Comparison of ENCODE assay signal across 1 cellular context in the genomic region with DNA sequence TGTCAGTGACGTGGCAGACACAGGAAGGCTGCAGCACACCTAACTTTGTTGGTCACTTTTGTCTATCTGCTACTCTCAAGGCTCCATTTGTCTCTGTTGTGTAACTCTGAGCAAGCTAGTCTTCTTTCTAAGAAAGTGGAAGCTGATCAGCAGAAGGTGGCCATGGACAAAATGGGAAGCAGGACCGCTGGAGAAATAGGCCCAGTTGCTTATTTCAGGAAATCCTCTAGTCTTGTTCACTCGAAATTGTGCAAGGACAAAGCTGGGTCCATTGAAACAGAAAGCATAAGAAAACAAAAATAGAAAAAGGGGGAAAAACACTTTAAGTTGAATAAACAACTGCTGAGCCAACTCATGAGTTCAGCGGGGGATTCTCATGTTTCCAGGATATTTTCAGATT.
TF ChIP-seq lines count a peak whose summit lies in the region.

No MANE protein-coding gene starts in this region.

TF ChIP-seq in IMR-90, 13 proteins besides CTCF, POLR2A, EP300 and RAD21 (continued from another document):
- TF ChIP-seq, protein P1, sequence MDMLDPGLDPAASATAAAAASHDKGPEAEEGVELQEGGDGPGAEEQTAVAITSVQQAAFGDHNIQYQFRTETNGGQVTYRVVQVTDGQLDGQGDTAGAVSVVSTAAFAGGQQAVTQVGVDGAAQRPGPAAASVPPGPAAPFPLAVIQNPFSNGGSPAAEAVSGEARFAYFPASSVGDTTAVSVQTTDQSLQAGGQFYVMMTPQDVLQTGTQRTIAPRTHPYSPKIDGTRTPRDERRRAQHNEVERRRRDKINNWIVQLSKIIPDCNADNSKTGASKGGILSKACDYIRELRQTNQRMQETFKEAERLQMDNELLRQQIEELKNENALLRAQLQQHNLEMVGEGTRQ (IDR thresholded peaks at IDR 0.05; ENCODE audit: low read depth, low read length) = no peak
- TF ChIP-seq RCOR1 (IDR thresholded peaks at IDR 0.05; ENCODE audit: insufficient replicate concordance, low read length) (no peak), FOS (IDR thresholded peaks at IDR 0.05; ENCODE audit: low read depth, low read length) (no peak), CEBPB (IDR thresholded peaks at IDR 0.05; ENCODE audit: low read depth, low read length) (no peak), MAZ (IDR thresholded peaks at IDR 0.05; ENCODE audit: borderline replicate concordance, low read depth, low read length) (no peak), SMC3 (IDR thresholded peaks at IDR 0.05; ENCODE audit: low read depth, low read length) (no peak), RFX5 (IDR thresholded peaks at IDR 0.05; ENCODE audit: low read depth, low read length) (no peak)
